ENCODE assay signal across 1 cellular context in the genomic region with DNA sequence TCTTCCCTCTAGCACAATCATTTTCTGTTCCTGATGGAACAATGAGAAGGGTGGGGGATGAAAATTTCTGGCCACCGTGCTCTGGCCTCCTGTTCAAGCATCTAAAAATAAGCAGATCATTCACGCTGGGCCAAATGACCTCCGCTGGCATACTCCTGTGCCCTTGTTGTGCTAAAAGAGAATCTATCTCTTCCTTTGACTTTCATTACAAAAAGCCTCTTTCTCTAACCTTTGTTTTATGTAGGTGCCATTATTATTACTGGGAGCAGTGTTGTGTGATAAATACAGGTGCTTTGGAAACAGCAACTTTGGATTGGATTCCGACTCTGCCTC.
TF ChIP-seq lines count a peak whose summit lies in the region.

No MANE protein-coding gene starts in this region.

TF ChIP-seq in GM12878, 131 proteins besides CTCF, POLR2A, EP300 and RAD21 (continued from another document):
- no peak for TF ChIP-seq ATF2 (IDR thresholded peaks at IDR 0.05; ENCODE audit: low read length)
- no peak for TF ChIP-seq HDGF (IDR thresholded peaks at IDR 0.05)
- no peak for TF ChIP-seq NRF1 (conservative IDR thresholded peaks at IDR 0.05; ENCODE audit: low read depth, low read length)
- no peak for TF ChIP-seq YBX1 (IDR thresholded peaks at IDR 0.05)
- TF ChIP-seq, protein P1, sequence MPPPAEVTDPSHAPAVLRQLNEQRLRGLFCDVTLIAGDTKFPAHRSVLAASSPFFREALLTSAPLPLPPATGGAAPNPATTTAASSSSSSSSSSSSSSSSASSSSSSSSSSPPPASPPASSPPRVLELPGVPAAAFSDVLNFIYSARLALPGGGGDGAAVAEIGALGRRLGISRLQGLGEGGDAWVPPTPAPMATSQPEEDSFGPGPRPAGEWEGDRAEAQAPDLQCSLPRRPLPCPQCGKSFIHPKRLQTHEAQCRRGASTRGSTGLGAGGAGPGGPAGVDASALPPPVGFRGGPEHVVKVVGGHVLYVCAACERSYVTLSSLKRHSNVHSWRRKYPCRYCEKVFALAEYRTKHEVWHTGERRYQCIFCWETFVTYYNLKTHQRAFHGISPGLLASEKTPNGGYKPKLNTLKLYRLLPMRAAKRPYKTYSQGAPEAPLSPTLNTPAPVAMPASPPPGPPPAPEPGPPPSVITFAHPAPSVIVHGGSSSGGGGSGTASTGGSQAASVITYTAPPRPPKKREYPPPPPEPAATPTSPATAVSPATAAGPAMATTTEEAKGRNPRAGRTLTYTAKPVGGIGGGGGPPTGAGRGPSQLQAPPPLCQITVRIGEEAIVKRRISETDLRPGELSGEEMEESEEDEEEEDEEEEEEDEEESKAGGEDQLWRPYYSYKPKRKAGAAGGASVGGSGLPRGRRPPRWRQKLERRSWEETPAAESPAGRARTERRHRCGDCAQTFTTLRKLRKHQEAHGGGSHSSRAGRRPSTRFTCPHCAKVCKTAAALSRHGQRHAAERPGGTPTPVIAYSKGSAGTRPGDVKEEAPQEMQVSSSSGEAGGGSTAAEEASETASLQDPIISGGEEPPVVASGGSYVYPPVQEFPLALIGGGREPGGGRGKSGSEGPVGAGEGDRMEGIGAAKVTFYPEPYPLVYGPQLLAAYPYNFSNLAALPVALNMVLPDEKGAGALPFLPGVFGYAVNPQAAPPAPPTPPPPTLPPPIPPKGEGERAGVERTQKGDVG (CRISPR knock-in tag; IDR thresholded peaks at IDR 0.05) = no peak
- no peak for TF ChIP-seq CREM (IDR thresholded peaks at IDR 0.05; ENCODE audit: low read depth)
- no peak for TF ChIP-seq SREBF2 (IDR thresholded peaks at IDR 0.05; ENCODE audit: low read length)
- TF ChIP-seq TCF7 (IDR thresholded peaks at IDR 0.05; ENCODE audit: borderline replicate concordance) = no peak
- TF ChIP-seq, protein P2, sequence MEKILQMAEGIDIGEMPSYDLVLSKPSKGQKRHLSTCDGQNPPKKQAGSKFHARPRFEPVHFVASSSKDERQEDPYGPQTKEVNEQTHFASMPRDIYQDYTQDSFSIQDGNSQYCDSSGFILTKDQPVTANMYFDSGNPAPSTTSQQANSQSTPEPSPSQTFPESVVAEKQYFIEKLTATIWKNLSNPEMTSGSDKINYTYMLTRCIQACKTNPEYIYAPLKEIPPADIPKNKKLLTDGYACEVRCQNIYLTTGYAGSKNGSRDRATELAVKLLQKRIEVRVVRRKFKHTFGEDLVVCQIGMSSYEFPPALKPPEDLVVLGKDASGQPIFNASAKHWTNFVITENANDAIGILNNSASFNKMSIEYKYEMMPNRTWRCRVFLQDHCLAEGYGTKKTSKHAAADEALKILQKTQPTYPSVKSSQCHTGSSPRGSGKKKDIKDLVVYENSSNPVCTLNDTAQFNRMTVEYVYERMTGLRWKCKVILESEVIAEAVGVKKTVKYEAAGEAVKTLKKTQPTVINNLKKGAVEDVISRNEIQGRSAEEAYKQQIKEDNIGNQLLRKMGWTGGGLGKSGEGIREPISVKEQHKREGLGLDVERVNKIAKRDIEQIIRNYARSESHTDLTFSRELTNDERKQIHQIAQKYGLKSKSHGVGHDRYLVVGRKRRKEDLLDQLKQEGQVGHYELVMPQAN (conservative IDR thresholded peaks at IDR 0.05) = no peak
